ENCODE assay signal across 14 cellular contexts in the genomic region with DNA sequence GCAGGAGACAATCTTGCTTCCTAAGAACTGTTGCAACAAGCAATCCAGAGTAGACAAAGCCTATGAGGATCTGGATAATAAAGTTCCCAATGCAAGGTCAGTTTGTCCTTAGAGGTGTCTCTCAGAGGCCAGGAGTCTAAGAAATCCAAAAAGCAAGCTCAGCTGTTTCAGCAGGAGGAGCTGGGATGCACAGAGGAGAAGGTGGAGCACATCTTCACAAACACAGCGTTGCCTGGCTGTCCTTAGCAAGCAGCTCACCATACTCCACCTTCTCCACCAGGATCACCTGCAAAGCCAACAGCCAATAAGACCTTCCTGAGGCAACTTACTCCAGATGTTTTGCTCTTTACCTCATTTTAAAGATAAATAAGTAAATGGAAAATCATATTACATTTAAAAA. TPM values are rescaled to one million over a fixed set of nuclear protein-coding genes. Genes with fewer than 3 reads are reported as not detected.
DNase-seq lines count a peak whose midpoint lies in the region; ATAC-seq lines count a peak whose summit lies in the region.
"Had no signal": no experiment of that assay in that cellular context is flagged by ENCODE, and none has a peak within 500 bp of the region (broad histone marks: within the 10 kb centered on the region; RNA-seq: fewer than 3 reads in every experiment).

No MANE protein-coding gene starts in this region.

- no peaks in the 10 kb centered on the region for H3K36me3 ChIP-seq in trophoblast cell (ENCODE audit: control insufficient read depth in 1 of 2, insufficient read depth in 2 of 2, low read length in 2 of 2)
- H3K36me3 ChIP-seq: prostate gland had no signal

- peak overlapping the region; percentile 87 for H3K4me3 Mint-ChIP-seq in T-helper 1 cell treated with Interleukin-12 subunit alpha and Interleukin-12 subunit beta and Interleukin-4 antibody, amounts not matched to agents 30 μg/mL and 1 μg/mL, for 36 hours
- peak overlapping the region; percentile 92 for H3K4me3 Mint-ChIP-seq in activated naive CD8-positive, alpha-beta T cell treated with anti-CD3 and anti-CD28 coated beads, Interleukin-2, amount 50 U/mL, for 24 hours

- peaks cover 2% of the 10 kb centered on the region for H3K9me3 ChIP-seq in trophoblast cell (ENCODE audit: insufficient read depth, low read depth, low read length)
- H3K9me3 ChIP-seq: prostate gland had no signal

- H2BK5ac ChIP-seq in trophoblast cell (ENCODE audit: low read depth, low read length, poor library complexity) = peak overlapping the region; percentile 79

- H4K91ac ChIP-seq in trophoblast cell (ENCODE audit: low read depth, low read length) = peak overlapping the region; percentile 56

- H2AFZ ChIP-seq in trophoblast cell (ENCODE audit: insufficient read depth, low read length, poor library complexity) = no peak overlapping the region

- H2BK120ac ChIP-seq in trophoblast cell (ENCODE audit: insufficient read depth, low read length, poor library complexity) = peak overlapping the region; percentile 25

- DNase-seq in T-helper 1 cell (no peak), trophoblast cell (no peak), superior temporal gyrus (ENCODE audit: extremely low spot score) (no peak)
- no peak for DNase-seq in activated naive CD8-positive, alpha-beta T cell treated with anti-CD3 and anti-CD28 coated beads, Interleukin-2, amount 50 U/mL, for 24 hours
- DNase-seq: glutamatergic neuron, MM.1S, Right ventricle myocardium superior had no signal

- H2BK12ac ChIP-seq in trophoblast cell (ENCODE audit: low read length) = peak overlapping the region; percentile 69

- no peak overlapping the region for H2AK5ac ChIP-seq in trophoblast cell (ENCODE audit: low read length)

- no peak overlapping the region for H4K12ac ChIP-seq in trophoblast cell (ENCODE audit: low read depth, low read length)

- ATAC-seq in HG02763 (IDR thresholded peaks at IDR 0.05; ENCODE audit: unreplicated experiment) (peak; percentile 5), HG03196 (IDR thresholded peaks at IDR 0.05; ENCODE audit: unreplicated experiment) (no peak), GM18519 (IDR thresholded peaks at IDR 0.05; ENCODE audit: low FRiP score, unreplicated experiment) (no peak)
- no peak for ATAC-seq in activated naive CD8-positive, alpha-beta T cell treated with anti-CD3 and anti-CD28 coated beads, Interleukin-2, amount 50 U/mL, for 24 hours

- H3K4me2 ChIP-seq in trophoblast cell (ENCODE audit: low read length) = peak overlapping the region; percentile 38

- peaks cover 11% of the 10 kb centered on the region for H3K79me1 ChIP-seq in trophoblast cell (ENCODE audit: low read length)

- H3K18ac ChIP-seq in trophoblast cell (ENCODE audit: low read length) = peak overlapping the region; percentile 41

- H3K23ac ChIP-seq in trophoblast cell (ENCODE audit: low read length) = no peak overlapping the region

- no peak overlapping the region for H3K4me3 ChIP-seq in trophoblast cell (ENCODE audit: low read depth, low read length)
- H3K4me3 ChIP-seq: lung, prostate gland had no signal

- no CpG with 5 or more reads among the region's 1 CpG for WGBS in trophoblast cell (ENCODE audit: extremely low coverage, insufficient coverage, insufficient read length)

- peak overlapping the region; percentile 35 for H4K8ac ChIP-seq in trophoblast cell (ENCODE audit: low read depth, low read length)

- peak overlapping the region; percentile 90 for H3K27ac Mint-ChIP-seq in T-helper 1 cell treated with Interleukin-12 subunit alpha and Interleukin-12 subunit beta and Interleukin-4 antibody, amounts not matched to agents 30 μg/mL and 1 μg/mL, for 36 hours
- peak overlapping the region; percentile 94 for H3K27ac Mint-ChIP-seq in activated naive CD8-positive, alpha-beta T cell treated with anti-CD3 and anti-CD28 coated beads, Interleukin-2, amount 50 U/mL, for 24 hours

- H3K14ac ChIP-seq in trophoblast cell (ENCODE audit: low read length) = no peak overlapping the region

- no peak overlapping the region for H3K4ac ChIP-seq in trophoblast cell (ENCODE audit: low read depth, low read length)

- H3K9me3 Mint-ChIP-seq in T-helper 1 cell treated with Interleukin-12 subunit alpha and Interleukin-12 subunit beta and Interleukin-4 antibody, amounts not matched to agents 30 μg/mL and 1 μg/mL, for 36 hours = no peaks in the 10 kb centered on the region
- H3K9me3 Mint-ChIP-seq in activated naive CD8-positive, alpha-beta T cell treated with anti-CD3 and anti-CD28 coated beads, Interleukin-2, amount 50 U/mL, for 24 hours = no peaks in the 10 kb centered on the region

- no peaks in the 10 kb centered on the region for H3K27me3 Mint-ChIP-seq in T-helper 1 cell treated with Interleukin-12 subunit alpha and Interleukin-12 subunit beta and Interleukin-4 antibody, amounts not matched to agents 30 μg/mL and 1 μg/mL, for 36 hours (ENCODE audit: low read depth)
- H3K27me3 Mint-ChIP-seq in activated naive CD8-positive, alpha-beta T cell treated with anti-CD3 and anti-CD28 coated beads, Interleukin-2, amount 50 U/mL, for 24 hours = no peaks in the 10 kb centered on the region

- H3K9ac ChIP-seq in trophoblast cell (ENCODE audit: low read length) = no peak overlapping the region

- H3K4me1 Mint-ChIP-seq in T-helper 1 cell treated with Interleukin-12 subunit alpha and Interleukin-12 subunit beta and Interleukin-4 antibody, amounts not matched to agents 30 μg/mL and 1 μg/mL, for 36 hours (ENCODE audit: low read depth) = peaks cover 60% of the 10 kb centered on the region
- H3K4me1 Mint-ChIP-seq in activated naive CD8-positive, alpha-beta T cell treated with anti-CD3 and anti-CD28 coated beads, Interleukin-2, amount 50 U/mL, for 24 hours = peaks cover 74% of the 10 kb centered on the region

- H3K79me2 ChIP-seq in trophoblast cell (ENCODE audit: control insufficient read depth, insufficient read depth, low read length, poor library complexity) = peaks cover 1% of the 10 kb centered on the region

- H3K27ac ChIP-seq in trophoblast cell (ENCODE audit: low read depth, low read length) = peak overlapping the region; percentile 28
- H3K27ac ChIP-seq: HL-60, prostate gland had no signal

- no peaks in the 10 kb centered on the region for H3K27me3 ChIP-seq in trophoblast cell (ENCODE audit: insufficient read depth, low read length)

- peaks cover 14 to 25% of the 10 kb centered on the region in 2 experiments for H3K4me1 ChIP-seq in trophoblast cell (ENCODE audit: control insufficient read depth in 1 of 2, insufficient read depth in 2 of 2, low read length in 2 of 2)
- H3K4me1 ChIP-seq: prostate gland had no signal

- H3K36me3 Mint-ChIP-seq in T-helper 1 cell treated with Interleukin-12 subunit alpha and Interleukin-12 subunit beta and Interleukin-4 antibody, amounts not matched to agents 30 μg/mL and 1 μg/mL, for 36 hours (ENCODE audit: low read depth) = peaks cover 58% of the 10 kb centered on the region
- peaks cover 74% of the 10 kb centered on the region for H3K36me3 Mint-ChIP-seq in activated naive CD8-positive, alpha-beta T cell treated with anti-CD3 and anti-CD28 coated beads, Interleukin-2, amount 50 U/mL, for 24 hours (ENCODE audit: low read depth)

RNA-seq across cellular contexts. Expression of gene ZBED2, which starts 0.4 kb away (rescaled TPM):
- polyA plus RNA-seq in trophoblast cell (2013) = 7.3 and 7.8 TPM in 2 replicates

RNA-seq across cellular contexts. Expression of gene CD96, which starts 52.8 kb away (rescaled TPM):
- 0.46 and 0.49 TPM in 2 replicates for polyA plus RNA-seq in trophoblast cell (2013)
